In genomic region chr15:38651328-38652038, GRCh38 we compare ENCODE assay signal across 8 cellular contexts.
DNase-seq lines count a peak whose midpoint lies in the region; ATAC-seq and TF ChIP-seq lines count a peak whose summit lies in the region.

No MANE protein-coding gene starts in this region.

- H3K27me3 ChIP-seq in esophagus (ENCODE audit: control insufficient read depth in 1 of 2, insufficient read depth in 2 of 2, low read length in 2 of 2), result no peaks in the 10 kb centered on the region
- H3K27me3 ChIP-seq in upper lobe of right lung, result no peaks in the 10 kb centered on the region

- peaks cover 89% of the 10 kb centered on the region for H3K4me1 Mint-ChIP-seq in activated CD4-positive, alpha-beta T cell treated with anti-CD3 and anti-CD28 coated beads, Interleukin-2, amount 10 ng/mL, durations not matched to agents 7 days and 5 days

- no peaks in the 10 kb centered on the region for H3K27me3 Mint-ChIP-seq in activated CD4-positive, alpha-beta T cell treated with anti-CD3 and anti-CD28 coated beads, Interleukin-2, amount 10 ng/mL, durations not matched to agents 7 days and 5 days

- TF ChIP-seq CTCF in upper lobe of right lung (IDR thresholded peaks at IDR 0.05) (no peak), GM10248 (IDR thresholded peaks at IDR 0.05; ENCODE audit: control extremely low read depth, extremely low read depth, low read depth, missing control alignments) (no peak)

- H3K9me3 ChIP-seq in esophagus (ENCODE audit: control insufficient read depth in 2 of 2, insufficient read depth in 1 of 2, low read depth in 1 of 2, low read length in 1 of 2) (no peaks in the 10 kb centered on the region), upper lobe of right lung (no peaks in the 10 kb centered on the region)

- H3K4me3 ChIP-seq in esophagus (ENCODE audit: low read depth in 1 of 2, low read length in 2 of 2) (peak overlapping the region in 1 of 2 donors; percentile 24), upper lobe of right lung (no peak overlapping the region)

- peaks cover 11% of the 10 kb centered on the region for H3K9me3 Mint-ChIP-seq in activated CD4-positive, alpha-beta T cell treated with anti-CD3 and anti-CD28 coated beads, Interleukin-2, amount 10 ng/mL, durations not matched to agents 7 days and 5 days

- H3K4me3 Mint-ChIP-seq in activated CD4-positive, alpha-beta T cell treated with anti-CD3 and anti-CD28 coated beads, Interleukin-2, amount 10 ng/mL, durations not matched to agents 7 days and 5 days, result peak overlapping the region; percentile 77

- H3K27ac ChIP-seq in esophagus (ENCODE audit: low read depth in 2 of 2, low read length in 1 of 2), result peak overlapping the region; percentile 81 to 91
- no peak overlapping the region for H3K27ac ChIP-seq in upper lobe of right lung

- H3K36me3 Mint-ChIP-seq in activated CD4-positive, alpha-beta T cell treated with anti-CD3 and anti-CD28 coated beads, Interleukin-2, amount 10 ng/mL, durations not matched to agents 7 days and 5 days (ENCODE audit: low read depth), result peaks cover 29% of the 10 kb centered on the region

- ATAC-seq in upper lobe of right lung (peak; percentile 29), GM21528 (IDR thresholded peaks at IDR 0.05; ENCODE audit: low FRiP score, unreplicated experiment) (no peak)

- CTCF ChIA-PET in activated CD4-positive, alpha-beta T cell treated with anti-CD3 and anti-CD28 coated beads, Interleukin-2, amount 10 ng/mL, durations not matched to agents 7 days and 5 days (lab: Charles Lee), result interaction anchor here (0.6 to 6.1 kb wide), 15 partner anchors 8 to 88 kb away, joined by 3 to 58 read pairs (median 8); partner anchors contain the start of gene RASGRP1
- CTCF ChIA-PET in GM10248 (lab: Yijun Ruan, JAX), result interaction anchor here (1.0 to 7.0 kb wide), 16 partner anchors 10 to 182 kb away, joined by 3 to 44 read pairs (median 3); partner anchors contain the start of gene RASGRP1

- peak; percentile 17 for DNase-seq in stimulated activated CD4-positive, alpha-beta T cell treated with anti-CD3 and anti-CD28 coated beads, Interleukin-12 subunit alpha, Interleukin-12 subunit beta, amount 100 ng/mL, for 4 hours
- no peak for DNase-seq in stimulated activated CD4-positive, alpha-beta T cell treated with anti-CD3 and anti-CD28 coated beads, Interleukin-2, amount 100 ng/mL, for 48 hours
- DNase-seq in activated CD4-positive, alpha-beta T cell treated with anti-CD3 and anti-CD28 coated beads, Interleukin-2, amount 10 ng/mL, durations not matched to agents 7 days and 5 days, result peak; percentile 81
- no peak for DNase-seq in upper lobe of right lung
- no peak for DNase-seq in NCI-H526 (lab: John Stamatoyannopoulos, UW)
- no peak for DNase-seq in GM10248 (ENCODE audit: extremely low spot score)

- peak overlapping the region; percentile 97 for H3K27ac Mint-ChIP-seq in activated CD4-positive, alpha-beta T cell treated with anti-CD3 and anti-CD28 coated beads, Interleukin-2, amount 10 ng/mL, durations not matched to agents 7 days and 5 days

- intact Hi-C loops in upper lobe of right lung (cut with DNase I), result no loop called here

- WGBS in esophagus, 2 donors, result 30 to 38% methylated on average over 11 of the region's 11 CpGs

- H3K4me1 ChIP-seq in esophagus (ENCODE audit: control insufficient read depth in 2 of 2, insufficient read depth in 2 of 2, low read length in 1 of 2) (no peaks in the 10 kb centered on the region), upper lobe of right lung (peaks cover 8% of the 10 kb centered on the region)

- no peaks in the 10 kb centered on the region for H3K36me3 ChIP-seq in esophagus (ENCODE audit: control insufficient read depth in 2 of 2, insufficient read depth in 2 of 2, low read length in 1 of 2)
- no peaks in the 10 kb centered on the region for H3K36me3 ChIP-seq in upper lobe of right lung

- POLR2A ChIA-PET in activated CD4-positive, alpha-beta T cell treated with anti-CD3 and anti-CD28 coated beads, Interleukin-2, amount 10 ng/mL, durations not matched to agents 7 days and 5 days (lab: Charles Lee), result interaction anchor here (1.0 to 2.7 kb wide), 5 partner anchors 20 to 87 kb away, joined by 3 to 15 read pairs (median 9); partner anchors contain the start of gene RASGRP1
- POLR2A ChIA-PET in GM10248 (lab: Yijun Ruan, JAX), result no interaction called here

Comparison
In these comparisons a context has a peak if more than half of its experiments do, and no peak if none do; other contexts are left out.
1. DNase-seq: peak in stimulated activated CD4-positive, alpha-beta T cell treated with anti-CD3 and anti-CD28 coated beads, Interleukin-12 subunit alpha, Interleukin-12 subunit beta, amount 100 ng/mL, for 4 hours (single experiment) and activated CD4-positive, alpha-beta T cell treated with anti-CD3 and anti-CD28 coated beads, Interleukin-2, amount 10 ng/mL, durations not matched to agents 7 days and 5 days (single experiment); none in stimulated activated CD4-positive, alpha-beta T cell treated with anti-CD3 and anti-CD28 coated beads, Interleukin-2, amount 100 ng/mL, for 48 hours (0 of 2), upper lobe of right lung (single experiment), NCI-H526 (0 of 2) and GM10248 (single experiment).